Comparison of ENCODE assay signal across 13 cellular contexts in genomic region chr3:101861978-101862421, GRCh38. TPM values are rescaled to one million over a fixed set of nuclear protein-coding genes. Genes with fewer than 3 reads are reported as not detected.
A peak's percentile ranks its signal among the peaks of the same experiment; 100 is the strongest.
DNase-seq lines count a peak whose midpoint lies in the region; ATAC-seq and TF ChIP-seq lines count a peak whose summit lies in the region.
"Had no signal": no experiment of that assay in that cellular context is flagged by ENCODE, and none has a peak within 500 bp of the region (broad histone marks: within the 10 kb centered on the region; RNA-seq: fewer than 3 reads in every experiment).

No MANE protein-coding gene starts in this region.

- H3K27me3 ChIP-seq in cardiac muscle cell (no peaks in the 10 kb centered on the region), SK-N-SH (ENCODE audit: insufficient read depth) (no peaks in the 10 kb centered on the region), gastroesophageal sphincter (no peaks in the 10 kb centered on the region)

- H3K4me3 Mint-ChIP-seq in stimulated activated effector memory CD8-positive, alpha-beta T cell treated with anti-CD3 and anti-CD28 coated beads, Interleukin-12 subunit alpha, Interleukin-12 subunit beta, amount 100 ng/mL, for 72 hours, result no peak overlapping the region
- H3K4me3 Mint-ChIP-seq: dendritic cell treated with granulocyte-macrophage colony-stimulating factor and Interleukin-4, amounts not matched to agents 40 ng/mL and 50 ng/mL, for 4 days had no signal

- WGBS in SK-N-SH (ENCODE audit: low lambda C conversion rate), result 94% methylated on average over 3 of the region's 3 CpGs
- 81 to 89% methylated on average over 3 of the region's 3 CpGs for WGBS in gastroesophageal sphincter (ENCODE audit: low coverage in 1 of 2), 2 donors

- H3F3A ChIP-seq in SK-N-SH (replicated peaks; ENCODE audit: insufficient read depth), result peaks cover 81% of the 10 kb centered on the region

- TF ChIP-seq RAD21 in SK-N-SH (IDR thresholded peaks at IDR 0.05; ENCODE audit: low read length), result no peak

- H3K9ac ChIP-seq in SK-N-SH, result no peak overlapping the region

- peaks cover 16% of the 10 kb centered on the region; the same call in 1 of the 2 replicates for H4K20me1 ChIP-seq in SK-N-SH (ENCODE audit: insufficient read depth)

- peaks cover 60% of the 10 kb centered on the region for H3K36me3 Mint-ChIP-seq in stimulated activated effector memory CD8-positive, alpha-beta T cell treated with anti-CD3 and anti-CD28 coated beads, Interleukin-12 subunit alpha, Interleukin-12 subunit beta, amount 100 ng/mL, for 72 hours

- peak overlapping the region; percentile 29 for H3K27ac Mint-ChIP-seq in stimulated activated effector memory CD8-positive, alpha-beta T cell treated with anti-CD3 and anti-CD28 coated beads, Interleukin-12 subunit alpha, Interleukin-12 subunit beta, amount 100 ng/mL, for 72 hours
- H3K27ac Mint-ChIP-seq: dendritic cell treated with granulocyte-macrophage colony-stimulating factor and Interleukin-4, amounts not matched to agents 40 ng/mL and 50 ng/mL, for 4 days had no signal

- H3K4me3 ChIP-seq in cardiac muscle cell, result no peak overlapping the region
- no peak overlapping the region for H3K4me3 ChIP-seq in SK-N-SH (ENCODE audit: low read depth in 2 of 2, low read length in 1 of 2)
- H3K4me3 ChIP-seq in gastroesophageal sphincter, result no peak overlapping the region

- H3K9me2 ChIP-seq in SK-N-SH, result no peaks in the 10 kb centered on the region

- POLR2A ChIA-PET in SK-N-SH (lab: Yijun Ruan, JAX), result no interaction called here

- no peak overlapping the region for H3K4me2 ChIP-seq in SK-N-SH

- intact Hi-C loops in Right ventricle myocardium inferior (cut with DNase I), result no loop called here

- peaks cover 44% of the 10 kb centered on the region for H3K36me3 ChIP-seq in cardiac muscle cell
- H3K36me3 ChIP-seq in SK-N-SH (replicated peaks in 1 of 2; ENCODE audit: control insufficient read depth in 1 of 2, insufficient read depth in 2 of 2, low read length in 1 of 2), result peaks cover 50 to 51% of the 10 kb centered on the region in 2 experiments
- H3K36me3 ChIP-seq in gastroesophageal sphincter, result peaks cover 19 to 55% of the 10 kb centered on the region in 2 donors

- TF ChIP-seq POLR2A in erythroblast (IDR thresholded peaks at IDR 0.05; ENCODE audit: low read length), result peak; percentile 26
- TF ChIP-seq POLR2A in gastroesophageal sphincter (IDR thresholded peaks at IDR 0.05), result no peak

- peaks cover 14% of the 10 kb centered on the region; the same call in 1 of the 2 replicates for H3K79me2 ChIP-seq in SK-N-SH (ENCODE audit: insufficient read depth)

- no peak overlapping the region for H2AFZ ChIP-seq in SK-N-SH (ENCODE audit: low read depth)

- TF ChIP-seq EP300 in SK-N-SH (IDR thresholded peaks at IDR 0.05; ENCODE audit: borderline replicate concordance in 1 of 2, low read depth in 1 of 2, low read length in 1 of 2) (no peak), gastroesophageal sphincter (IDR thresholded peaks at IDR 0.05) (no peak)

- ATAC-seq in Right ventricle myocardium inferior (no peak), gastroesophageal sphincter (no peak)
- peak; percentile 3 for ATAC-seq in stimulated activated effector memory CD8-positive, alpha-beta T cell treated with anti-CD3 and anti-CD28 coated beads, Interleukin-12 subunit alpha, Interleukin-12 subunit beta, amount 100 ng/mL, for 72 hours

- H3K27ac ChIP-seq in cardiac muscle cell (peak overlapping the region; percentile 69), SK-N-SH (ENCODE audit: low read depth in 2 of 2, low read length in 1 of 2) (peak overlapping the region in 1 of 2 experiments; percentile 40; a peak in 1 of 4 replicates), gastroesophageal sphincter (peak overlapping the region in 1 of 4 donors; percentile 17)

- peaks cover 48% of the 10 kb centered on the region for H3K4me1 Mint-ChIP-seq in stimulated activated effector memory CD8-positive, alpha-beta T cell treated with anti-CD3 and anti-CD28 coated beads, Interleukin-12 subunit alpha, Interleukin-12 subunit beta, amount 100 ng/mL, for 72 hours

- H3K9me3 Mint-ChIP-seq in stimulated activated effector memory CD8-positive, alpha-beta T cell treated with anti-CD3 and anti-CD28 coated beads, Interleukin-12 subunit alpha, Interleukin-12 subunit beta, amount 100 ng/mL, for 72 hours, result no peaks in the 10 kb centered on the region
- H3K9me3 Mint-ChIP-seq: dendritic cell treated with granulocyte-macrophage colony-stimulating factor and Interleukin-4, amounts not matched to agents 40 ng/mL and 50 ng/mL, for 4 days had no signal

- TF ChIP-seq CTCF in cardiac muscle cell (IDR thresholded peaks at IDR 0.05; ENCODE audit: low read depth, low read length) (no peak), SK-N-SH (IDR thresholded peaks at IDR 0.05) (no peak), gastroesophageal sphincter (IDR thresholded peaks at IDR 0.05) (no peak)

- peak in 1 of 2 donors; percentile 34 for DNase-seq in cardiac muscle cell (ENCODE audit: low read depth in 1 of 2, low spot score in 1 of 2)
- DNase-seq in Right ventricle myocardium inferior (ENCODE audit: missing footprints), result no peak
- no peak for DNase-seq in SK-N-SH
- DNase-seq in erythroblast (lab: John Stamatoyannopoulos, UW), result no peak
- DNase-seq in stimulated activated effector memory CD8-positive, alpha-beta T cell treated with anti-CD3 and anti-CD28 coated beads, Interleukin-12 subunit alpha, Interleukin-12 subunit beta, amount 100 ng/mL, for 72 hours (ENCODE audit: low spot score in 2 of 2), result no peak
- no peak for DNase-seq in cortex of kidney (lab: John Stamatoyannopoulos, UW)
- no peak for DNase-seq in NCI-H1105 (lab: John Stamatoyannopoulos, UW)
- DNase-seq: activated CD8-positive, alpha-beta memory T cell treated with anti-CD3 and anti-CD28 coated beads, Interleukin-2, amount 50 U/mL, for 4 hours; DND-41; NCI-H146; NCI-H524 treated with DMSO at 0.1 percent for 48 hours had no signal

- H3K9me3 ChIP-seq in cardiac muscle cell (ENCODE audit: low read depth), result no peaks in the 10 kb centered on the region
- H3K9me3 ChIP-seq in SK-N-SH, result no peaks in the 10 kb centered on the region
- H3K9me3 ChIP-seq in gastroesophageal sphincter, result no peaks in the 10 kb centered on the region

- CTCF ChIA-PET in SK-N-SH (lab: Yijun Ruan, JAX), result no interaction called here

- peaks cover 21% of the 10 kb centered on the region for H3K4me1 ChIP-seq in cardiac muscle cell (ENCODE audit: low read depth)
- H3K4me1 ChIP-seq in SK-N-SH (ENCODE audit: control insufficient read depth in 1 of 2, insufficient read depth in 2 of 2, low read depth in 1 of 2, low read length in 1 of 2), result peaks cover 0 to 11% of the 10 kb centered on the region in 2 experiments; a peak in 2 of 4 replicates
- H3K4me1 ChIP-seq in gastroesophageal sphincter, result peaks cover 3 to 42% (median 6%) of the 10 kb centered on the region in 3 donors

TF ChIP-seq in SK-N-SH, 30 proteins besides CTCF, POLR2A, EP300 and RAD21:
- peak; percentile 24 for TF ChIP-seq POLR2AphosphoS5 (IDR thresholded peaks at IDR 0.05; ENCODE audit: low read depth, low read length)
- no peak for TF ChIP-seq GATA2 (CRISPR knock-in tag; IDR thresholded peaks at IDR 0.05)

RNA-seq across cellular contexts. Expression of gene NFKBIZ, which starts 12.7 kb away (rescaled TPM):
- total RNA-seq in cardiac muscle cell (75.5 and 86.5 TPM in 2 replicates), Right ventricle myocardium inferior (14.8 TPM), gastroesophageal sphincter (10 to 100 TPM; 27.3 to 87.0 (median 51.9) TPM)
- polyA plus RNA-seq in cardiac muscle cell (15.4 and 32.6 TPM in 2 replicates), SK-N-SH (2012; rRNA removed) (59.9 and 70.9 TPM in 2 replicates)
- polyA plus RNA-seq in SK-N-SH (2012; cell fraction: cytosol; rRNA removed), result 28.0 and 28.4 TPM in 2 replicates
- 221 and 343 TPM in 2 replicates for polyA plus RNA-seq in SK-N-SH (2012; cell fraction: nucleus; rRNA removed)
